1 cellular context compared by ENCODE assay signal in genomic region chrX:150547511-150548115, GRCh38.
TF ChIP-seq lines count a peak whose summit lies in the region.

No MANE protein-coding gene starts in this region.

TF ChIP-seq in HepG2, 621 proteins besides CTCF, POLR2A, EP300 and RAD21 (continued from another document and continues in another):
- TF ChIP-seq ZBTB49 (CRISPR knock-in tag; IDR thresholded peaks at IDR 0.05; ENCODE audit: borderline replicate concordance) = no peak
- TF ChIP-seq ZNF335 (CRISPR knock-in tag; IDR thresholded peaks at IDR 0.05) = no peak
- TF ChIP-seq ZNF597 (CRISPR knock-in tag; IDR thresholded peaks at IDR 0.05) = no peak
- TF ChIP-seq NFKB2 (CRISPR knock-in tag; IDR thresholded peaks at IDR 0.05; ENCODE audit: borderline replicate concordance) = no peak
- TF ChIP-seq HMG20A (CRISPR knock-in tag; IDR thresholded peaks at IDR 0.05; ENCODE audit: borderline replicate concordance) = no peak
- TF ChIP-seq ZNF180 (CRISPR knock-in tag; IDR thresholded peaks at IDR 0.05; ENCODE audit: borderline replicate concordance, low read depth) = no peak
- TF ChIP-seq NCOR1 (IDR thresholded peaks at IDR 0.05; ENCODE audit: borderline replicate concordance, low read length) = no peak
- TF ChIP-seq IKZF5 (CRISPR knock-in tag; IDR thresholded peaks at IDR 0.05) = no peak
- no peak for TF ChIP-seq ZNF484 (CRISPR knock-in tag; IDR thresholded peaks at IDR 0.05; ENCODE audit: borderline replicate concordance, low read depth)
- TF ChIP-seq TAF1 (CRISPR knock-in tag; IDR thresholded peaks at IDR 0.05) = peak; percentile 55
- no peak for TF ChIP-seq ZNF343 (CRISPR knock-in tag; IDR thresholded peaks at IDR 0.05)
- no peak for TF ChIP-seq ZNF773 (CRISPR knock-in tag; IDR thresholded peaks at IDR 0.05; ENCODE audit: borderline replicate concordance)
- TF ChIP-seq DNMT1 (CRISPR knock-in tag; IDR thresholded peaks at IDR 0.05) = no peak
- no peak for TF ChIP-seq ZSCAN25 (CRISPR knock-in tag; IDR thresholded peaks at IDR 0.05)
- TF ChIP-seq ZNF550 (CRISPR knock-in tag; IDR thresholded peaks at IDR 0.05; ENCODE audit: borderline replicate concordance) = no peak
- TF ChIP-seq ZNF274 (CRISPR knock-in tag; IDR thresholded peaks at IDR 0.05) = no peak
- TF ChIP-seq ZNF282 (IDR thresholded peaks at IDR 0.05; ENCODE audit: partially characterized antibody) = no peak
- TF ChIP-seq RXRB (CRISPR knock-in tag; IDR thresholded peaks at IDR 0.05; ENCODE audit: borderline replicate concordance) = no peak
- no peak for TF ChIP-seq FOXP1 (IDR thresholded peaks at IDR 0.05)
- no peak for TF ChIP-seq FOXP1 (CRISPR knock-in tag; IDR thresholded peaks at IDR 0.05)
- no peak for TF ChIP-seq ZUFSP (CRISPR knock-in tag; IDR thresholded peaks at IDR 0.05; ENCODE audit: borderline replicate concordance)
- 0 out of 2 replicates have a peak, but pooled peaks have one; percentile 23 for TF ChIP-seq MEF2D (CRISPR knock-in tag; IDR thresholded peaks at IDR 0.05)
- no peak for TF ChIP-seq ZNF605 (CRISPR knock-in tag; IDR thresholded peaks at IDR 0.05)
- TF ChIP-seq NFIC (IDR thresholded peaks at IDR 0.05; ENCODE audit: low read length) = no peak
- no peak for TF ChIP-seq ETS1 (CRISPR knock-in tag; IDR thresholded peaks at IDR 0.05)
- peak; percentile 82 for TF ChIP-seq PRDM15 (CRISPR knock-in tag; IDR thresholded peaks at IDR 0.05)
- TF ChIP-seq RERE (CRISPR knock-in tag; IDR thresholded peaks at IDR 0.05; ENCODE audit: low read depth) = no peak
- TF ChIP-seq DR1 (CRISPR knock-in tag; IDR thresholded peaks at IDR 0.05) = no peak
- TF ChIP-seq CCAR2 (optimal IDR thresholded peaks at IDR 0.05; ENCODE audit: low read depth, low read length) = no peak
- peak; percentile 46; the same call in 1 of the 2 replicates for TF ChIP-seq ZNF253 (CRISPR knock-in tag; IDR thresholded peaks at IDR 0.05; ENCODE audit: borderline replicate concordance)
- peak; percentile 37; the same call in 1 of the 2 replicates for TF ChIP-seq ZNF768 (CRISPR knock-in tag; IDR thresholded peaks at IDR 0.05)
- no peak; the same call in 1 of the 2 replicates for TF ChIP-seq ZNF350 (CRISPR knock-in tag; IDR thresholded peaks at IDR 0.05; ENCODE audit: borderline replicate concordance, low read depth)
- TF ChIP-seq ZNF414 (CRISPR knock-in tag; IDR thresholded peaks at IDR 0.05) = no peak
- TF ChIP-seq ZBTB7B (CRISPR knock-in tag; IDR thresholded peaks at IDR 0.05) = 0 out of 2 replicates have a peak, but pooled peaks have one; percentile 28
- TF ChIP-seq SALL1 (CRISPR knock-in tag; IDR thresholded peaks at IDR 0.05) = peak; percentile 23
- TF ChIP-seq ZNF431 (CRISPR knock-in tag; IDR thresholded peaks at IDR 0.05; ENCODE audit: borderline replicate concordance, low read depth) = no peak
- TF ChIP-seq NR0B2 (CRISPR knock-in tag; IDR thresholded peaks at IDR 0.05) = 0 out of 2 replicates have a peak, but pooled peaks have one; percentile 42
- TF ChIP-seq ZNF574 (CRISPR knock-in tag; IDR thresholded peaks at IDR 0.05) = no peak
- TF ChIP-seq ZNF713 (CRISPR knock-in tag; IDR thresholded peaks at IDR 0.05) = no peak
- no peak for TF ChIP-seq ZNF749 (CRISPR knock-in tag; IDR thresholded peaks at IDR 0.05; ENCODE audit: borderline replicate concordance)
